In genomic region chr15:90091156-90091931, GRCh38 we compare ENCODE assay signal across 20 cellular contexts. TPM values are rescaled to one million over a fixed set of nuclear protein-coding genes. Genes with fewer than 3 reads are reported as not detected.
DNase-seq lines count a peak whose midpoint lies in the region; ATAC-seq, FAIRE-seq and TF ChIP-seq lines count a peak whose summit lies in the region.
"Had no signal": no experiment of that assay in that cellular context is flagged by ENCODE, and none has a peak within 500 bp of the region (broad histone marks: within the 10 kb centered on the region; RNA-seq: fewer than 3 reads in every experiment).

No MANE protein-coding gene starts in this region.

- WGBS in K562 (ENCODE audit: insufficient coverage, low coverage, missing lambda C conversion rate): 64% methylated on average over 15 of the region's 17 CpGs

- H3K9me3 ChIP-seq in K562 (replicated peaks; ENCODE audit: control insufficient read depth, insufficient read depth, low read depth, low read length) (no peaks in the 10 kb centered on the region), kidney (ENCODE audit: control insufficient read depth in 1 of 2, low read length in 2 of 2) (no peaks in the 10 kb centered on the region), gastrocnemius medialis (no peaks in the 10 kb centered on the region), HAP-1 (no peaks in the 10 kb centered on the region)

- intact Hi-C loops in K562 (cut with micrococcal nuclease) (no loop called here), kidney (cut with DNase I) (no loop called here), gastrocnemius medialis (cut with DNase I; ENCODE audit: low total_unique reads) (no loop called here)

- no peaks in the 10 kb centered on the region for H3K9me3 Mint-ChIP-seq in activated naive CD4-positive, alpha-beta T cell treated with anti-CD3 and anti-CD28 coated beads, Interleukin-2, amount 50 U/mL, for 24 hours
- H3K9me3 Mint-ChIP-seq in activated naive CD4-positive, alpha-beta T cell treated with anti-CD3 and anti-CD28 coated beads, Interleukin-2, amount 10 ng/mL, durations not matched to agents 7 days and 5 days: no peaks in the 10 kb centered on the region
- H3K9me3 Mint-ChIP-seq: CD8-positive, alpha-beta memory T cell had no signal

- 0 out of 2 replicates have a peak, but pooled peaks cover 5% of the 10 kb centered on the region for H4K20me1 ChIP-seq in K562 (replicated peaks; ENCODE audit: control insufficient read depth, insufficient read depth, low read length)

- no peaks in the 10 kb centered on the region; the same call in 2 of the 3 replicates for H3K79me2 ChIP-seq in K562 (ENCODE audit: control insufficient read depth, insufficient read depth, low read length)

- no TSS peak for BruUV-seq in K562 (replicated peaks; lab: Mats Ljungman, UMichigan)

- H2AFZ ChIP-seq in K562 (ENCODE audit: low read depth, low read length): no peak overlapping the region

- no peak for ATAC-seq in K562
- no peak for ATAC-seq in gastrocnemius medialis
- no peak for ATAC-seq in GM18909 (IDR thresholded peaks at IDR 0.05; ENCODE audit: poor library complexity, unreplicated experiment)

- FAIRE-seq in K562 (lab: Jason Lieb, UNC) (no peak), kidney (lab: Jason Lieb, UNC) (no peak)
- FAIRE-seq: D721Med, GM12892, GM18507 had no signal

- peak overlapping the region in 1 of 2 experiments; percentile 6; a peak in 1 of 4 replicates for H3K9ac ChIP-seq in K562 (ENCODE audit: insufficient read depth in 1 of 2, low read depth in 2 of 2, low read length in 2 of 2)
- H3K9ac ChIP-seq in kidney (ENCODE audit: low read length in 2 of 2): no peak overlapping the region

- DNase-seq in activated naive CD4-positive, alpha-beta T cell treated with anti-CD3 and anti-CD28 coated beads, Interleukin-2, amount 10 ng/mL, durations not matched to agents 7 days and 5 days: no peak
- DNase-seq in K562 (ENCODE audit: extremely low read depth in 1 of 4, low spot score in 3 of 4) (no peak), kidney (peak; percentile 54), gastrocnemius medialis (no peak), HAP-1 (ENCODE audit: low spot score in 2 of 2) (no peak)
- DNase-seq in stimulated activated CD4-positive, alpha-beta T cell treated with anti-CD3 and anti-CD28 coated beads, Interleukin-15, amount 100 ng/mL, for 24 hours: no peak
- DNase-seq: CD8-positive, alpha-beta memory T cell; KG1; MV-4-11; NCI-H1694 treated with DMSO at 0.1 percent for 48 hours; NCI-H2107; NCI-H510A treated with DMSO at 0.1 percent for 48 hours; NCI-H774; OCI-M1; SHP77 had no signal

- peaks cover 25% of the 10 kb centered on the region; the same call in 2 of the 3 replicates for H3K36me3 ChIP-seq in K562 (ENCODE audit: control insufficient read depth, insufficient read depth, low read length)
- H3K36me3 ChIP-seq in kidney (ENCODE audit: control insufficient read depth in 1 of 2, insufficient read depth in 2 of 2, low read length in 2 of 2): peaks cover 23 to 37% of the 10 kb centered on the region in 2 donors
- peaks cover 0 to 39% of the 10 kb centered on the region in 2 donors for H3K36me3 ChIP-seq in gastrocnemius medialis
- no peaks in the 10 kb centered on the region; the same call in 1 of the 2 replicates for H3K36me3 ChIP-seq in HAP-1 (replicated peaks)

- H3K9me1 ChIP-seq in K562 (ENCODE audit: control insufficient read depth, insufficient read depth, low read length): no peaks in the 10 kb centered on the region

- no peaks in the 10 kb centered on the region for H3K27me3 Mint-ChIP-seq in activated naive CD4-positive, alpha-beta T cell treated with anti-CD3 and anti-CD28 coated beads, Interleukin-2, amount 50 U/mL, for 24 hours
- H3K27me3 Mint-ChIP-seq in activated naive CD4-positive, alpha-beta T cell treated with anti-CD3 and anti-CD28 coated beads, Interleukin-2, amount 10 ng/mL, durations not matched to agents 7 days and 5 days: no peaks in the 10 kb centered on the region
- H3K27me3 Mint-ChIP-seq: CD8-positive, alpha-beta memory T cell had no signal

- CTCF ChIA-PET in activated naive CD4-positive, alpha-beta T cell treated with anti-CD3 and anti-CD28 coated beads, Interleukin-2, amount 10 ng/mL, durations not matched to agents 7 days and 5 days (lab: Charles Lee): interaction anchor here (1.3 kb wide), 1 partner anchor 11 kb away, joined by 3 read pairs; no protein-coding TSS in a partner anchor
- CTCF ChIA-PET in K562 (lab: Yijun Ruan, JAX; ENCODE audit: low intra/inter-chr PET ratio): no interaction called here

- TF ChIP-seq POLR2A in K562 (conservative IDR thresholded peaks at IDR 0.05) (no peak), gastrocnemius medialis (IDR thresholded peaks at IDR 0.05) (no peak)

- H3K4me1 Mint-ChIP-seq in activated naive CD4-positive, alpha-beta T cell treated with anti-CD3 and anti-CD28 coated beads, Interleukin-2, amount 50 U/mL, for 24 hours: peaks cover 33% of the 10 kb centered on the region
- H3K4me1 Mint-ChIP-seq in activated naive CD4-positive, alpha-beta T cell treated with anti-CD3 and anti-CD28 coated beads, Interleukin-2, amount 10 ng/mL, durations not matched to agents 7 days and 5 days: peaks cover 45% of the 10 kb centered on the region

- POLR2A ChIA-PET in K562 (lab: Yijun Ruan, JAX): interaction anchor here (0.6 to 1.8 kb wide), 4 partner anchors 11 to 197 kb away, joined by 3 to 5 read pairs (median 4); partner anchors contain the start of genes AP3S2 and IDH2

- no peak overlapping the region for H3K4me3 Mint-ChIP-seq in activated naive CD4-positive, alpha-beta T cell treated with anti-CD3 and anti-CD28 coated beads, Interleukin-2, amount 50 U/mL, for 24 hours
- H3K4me3 Mint-ChIP-seq in activated naive CD4-positive, alpha-beta T cell treated with anti-CD3 and anti-CD28 coated beads, Interleukin-2, amount 10 ng/mL, durations not matched to agents 7 days and 5 days: no peak overlapping the region

- in situ Hi-C loops in K562 (cut with MboI): loop anchor here (10.0 kb wide), 1 partner anchor 337 kb away; the partner anchor contains the start of gene MESP1
- in situ Hi-C loops in gastrocnemius medialis (cut with MboI; ENCODE audit: low sequenced_read_pairs in 4 of 4): loop anchor here in 3 of 4 donors (25.0 kb wide), 1 partner anchor 329 kb away; the partner anchor contains the start of gene MESP1 (in 3 of the 3)
- in situ Hi-C loops in HAP-1 (cut with MboI; ENCODE audit: low sequenced_read_pairs): no loop called here

- peaks cover 4 to 11% of the 10 kb centered on the region in 2 experiments; a peak in 4 of 5 replicates for H3K4me1 ChIP-seq in K562 (replicated peaks in 1 of 2; ENCODE audit: control insufficient read depth in 2 of 2, insufficient read depth in 2 of 2, low read length in 2 of 2)
- H3K4me1 ChIP-seq in kidney (ENCODE audit: control insufficient read depth in 1 of 2, insufficient read depth in 1 of 2, low read depth in 1 of 2, low read length in 2 of 2): peaks cover 5 to 9% of the 10 kb centered on the region in 2 donors
- peaks cover 22 to 33% of the 10 kb centered on the region in 2 donors for H3K4me1 ChIP-seq in gastrocnemius medialis
- H3K4me1 ChIP-seq in HAP-1: no peaks in the 10 kb centered on the region

- no peaks in the 10 kb centered on the region for H3K27me3 ChIP-seq in K562 (ENCODE audit: control insufficient read depth in 2 of 2, insufficient read depth in 2 of 2, low read length in 2 of 2)
- no peaks in the 10 kb centered on the region for H3K27me3 ChIP-seq in gastrocnemius medialis
- H3K27me3 ChIP-seq in HAP-1 (ENCODE audit: low read depth): no peaks in the 10 kb centered on the region

- no peak for TF ChIP-seq EP300 in K562 (IDR thresholded peaks at IDR 0.05; ENCODE audit: low read length)

- H3K27ac ChIP-seq in K562 (ENCODE audit: extremely low read depth, low read depth, low read length) (no peak overlapping the region), kidney (ENCODE audit: low read depth in 2 of 2, low read length in 2 of 2) (no peak overlapping the region), gastrocnemius medialis (peak overlapping the region; percentile 55 to 99 (median 60))

- H3K4me3 ChIP-seq in K562 (no peak overlapping the region), kidney (ENCODE audit: low read length in 2 of 2) (no peak overlapping the region), gastrocnemius medialis (no peak overlapping the region), HAP-1 (no peak overlapping the region)

- peak overlapping the region; percentile 30 for H3K27ac Mint-ChIP-seq in activated naive CD4-positive, alpha-beta T cell treated with anti-CD3 and anti-CD28 coated beads, Interleukin-2, amount 50 U/mL, for 24 hours
- no peak overlapping the region for H3K27ac Mint-ChIP-seq in activated naive CD4-positive, alpha-beta T cell treated with anti-CD3 and anti-CD28 coated beads, Interleukin-2, amount 10 ng/mL, durations not matched to agents 7 days and 5 days

- no peak overlapping the region for H3K4me2 ChIP-seq in K562 (ENCODE audit: insufficient read depth, low read length)

- H3K36me3 Mint-ChIP-seq in activated naive CD4-positive, alpha-beta T cell treated with anti-CD3 and anti-CD28 coated beads, Interleukin-2, amount 50 U/mL, for 24 hours: peaks cover 10% of the 10 kb centered on the region
- peaks cover 66% of the 10 kb centered on the region for H3K36me3 Mint-ChIP-seq in activated naive CD4-positive, alpha-beta T cell treated with anti-CD3 and anti-CD28 coated beads, Interleukin-2, amount 10 ng/mL, durations not matched to agents 7 days and 5 days

- no peak for TF ChIP-seq RAD21 in K562 (CRISPR knock-in tag; conservative IDR thresholded peaks at IDR 0.05 in 1 of 2, IDR thresholded peaks at IDR 0.05 in 1 of 2)

- TF ChIP-seq CTCF in K562 (IDR thresholded peaks at IDR 0.05 in 2 of 3, conservative IDR thresholded peaks at IDR 0.05 in 1 of 3; ENCODE audit: insufficient read depth in 2 of 3, low read depth in 1 of 3, low read length in 3 of 3): no peak
- TF ChIP-seq CTCF in kidney (IDR thresholded peaks at IDR 0.05; ENCODE audit: borderline replicate concordance, extremely low read depth, insufficient read depth): no peak
- TF ChIP-seq CTCF in gastrocnemius medialis (IDR thresholded peaks at IDR 0.05 in 4 of 5, conservative IDR thresholded peaks at IDR 0.05 in 1 of 5): no peak

RNA-seq across cellular contexts. Expression of gene IDH2, which starts 10.9 kb away (rescaled TPM):
- 8.3 and 17.4 TPM in 2 replicates for total RNA-seq in K562 (2011; cell fraction: chromatin; rRNA removed; ENCODE audit: low replicate concordance)
- total RNA-seq in K562 (2011; cell fraction: nucleolus; rRNA removed): 17.3 and 17.6 TPM in 2 replicates
- 13.9 and 15.0 TPM in 2 replicates for total RNA-seq in K562 (2011; cell fraction: nucleoplasm; rRNA removed)
- total RNA-seq in K562 (2014; rRNA removed): 59.2 and 74.5 TPM in 2 replicates
- total RNA-seq in K562 (2014; rRNA removed; fragmentation: Illumina TruSeq; extraction: Trizol): 34.2 and 41.2 TPM in 2 replicates
- 72.3 and 72.6 TPM in 2 replicates for total RNA-seq in K562 (2015; rRNA removed; fragmentation: Illumina TruSeq; extraction: Trizol)
- total RNA-seq in K562 (2021): 76.7 and 80.4 TPM in 2 replicates
- polyA plus RNA-seq in K562 (2011; rRNA removed): 99.9 and 181 TPM in 2 replicates
- polyA plus RNA-seq in K562 (2011; cell fraction: cytosol; rRNA removed): 113 and 128 TPM in 2 replicates
- polyA plus RNA-seq in K562 (2011; cell fraction: nucleus; rRNA removed): 68.2 and 102 TPM in 2 replicates
- polyA plus RNA-seq in K562 (2012): 68.8 and 135 TPM in 2 replicates
- 83.0 and 84.4 TPM in 2 replicates for polyA plus RNA-seq in K562 (2014; fragmentation: Illumina TruSeq; extraction: Trizol)
- 1 to 10 TPM in 1 of 2 experiments, under 1 TPM in 1; 0.70 to 3.1 TPM for polyA plus RNA-seq in K562 (2014; fragmentation: Nextera tagmentation; extraction: Ambion mirVana)
- 51.1 and 52.3 TPM in 2 replicates for polyA plus RNA-seq in K562 (2014; rRNA removed)
- 62.2 and 82.4 TPM in 2 replicates for polyA minus RNA-seq in K562 (2011; rRNA and poly(A)+ RNA removed)
- 51.4 and 98.5 TPM in 2 replicates for polyA minus RNA-seq in K562 (2011; cell fraction: cytosol; rRNA and poly(A)+ RNA removed)
- polyA minus RNA-seq in K562 (2011; cell fraction: nucleus; rRNA and poly(A)+ RNA removed): 7.0 and 20.3 TPM in 2 replicates
- 87.0 TPM for total RNA-seq in kidney
- 545 TPM for polyA plus RNA-seq in kidney (ENCODE audit: insufficient read depth, low read depth, low replicate concordance)
- 100 to 1,000 TPM; 349 to 547 (median 423) TPM for total RNA-seq in gastrocnemius medialis

Comparison
In these comparisons a context has a peak if more than half of its experiments do, and no peak if none do; other contexts are left out.
1. H3K27ac ChIP-seq: peak in gastrocnemius medialis (4 of 4); none in K562 (single experiment) and kidney (0 of 2).